25 cellular contexts compared by ENCODE assay signal in the genomic region with DNA sequence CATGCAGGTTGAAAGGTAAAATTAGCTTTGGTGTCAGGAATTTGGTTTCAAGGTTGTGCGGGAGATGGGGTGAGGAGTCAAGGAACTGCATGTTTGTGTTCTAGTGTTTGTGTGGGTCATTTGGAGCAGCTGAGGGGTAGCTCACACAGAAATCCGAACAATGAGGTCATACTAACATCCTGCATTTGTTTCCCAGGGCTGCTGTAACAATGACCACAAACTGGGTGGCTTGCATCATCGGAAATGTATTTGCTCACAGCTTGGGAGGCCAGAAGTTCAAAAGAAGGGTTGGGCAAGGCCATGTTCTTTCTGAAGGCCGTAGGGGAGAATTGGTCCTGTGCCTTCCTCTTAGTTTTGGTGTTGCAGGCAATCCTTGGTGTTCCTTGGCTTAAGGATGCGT.
A peak's percentile ranks its signal among the peaks of the same experiment; 100 is the strongest.
DNase-seq lines count a peak whose midpoint lies in the region; ATAC-seq and TF ChIP-seq lines count a peak whose summit lies in the region.
"Had no signal": no experiment of that assay in that cellular context is flagged by ENCODE, and none has a peak within 500 bp of the region (broad histone marks: within the 10 kb centered on the region; RNA-seq: fewer than 3 reads in every experiment).

No MANE protein-coding gene starts in this region.

- DNase-seq in Right ventricle myocardium inferior (ENCODE audit: missing footprints) (no peak), right atrium auricular region (ENCODE audit: low spot score) (no peak), body of pancreas (peak in 1 of 4 donors; percentile 23), left kidney (ENCODE audit: low read depth, low spot score) (peak; percentile 27), mucosa of gallbladder (ENCODE audit: low spot score) (no peak), hepatic stellate cell (ENCODE audit: low spot score) (no peak), stomach (no peak)
- DNase-seq: activated CD8-positive, alpha-beta memory T cell treated with anti-CD3 and anti-CD28 coated beads for 24 hours; activated naive CD4-positive, alpha-beta T cell treated with anti-CD3 and anti-CD28 coated beads for 36 hours; activated T-cell treated with anti-CD3 and anti-CD28 coated beads, Interleukin-2, amount 50 U/mL, for 4 hours; amniotic stem cell; caudate nucleus; DMS53; NCI-H146; NCI-H2171; NCI-H524 treated with DMSO at 0.1 percent for 48 hours; nucleus accumbens; retina; spleen; stimulated activated CD4-positive, alpha-beta T cell treated with anti-CD3 and anti-CD28 coated beads, Interleukin-4, amount 100 ng/mL, for 1 hour; stimulated activated naive CD4-positive, alpha-beta T cell had no signal

- no peak overlapping the region for H3K4me3 ChIP-seq in right atrium auricular region
- H3K4me3 ChIP-seq in body of pancreas = no peak overlapping the region
- H3K4me3 ChIP-seq in stomach = no peak overlapping the region
- H3K4me3 ChIP-seq: GM12878, hepatocyte, spleen had no signal

- intact Hi-C loops in Right ventricle myocardium inferior (cut with DNase I) = loop anchor here (10.0 kb wide), 2 partner anchors 46 to 1446 kb away; no protein-coding TSS in a partner anchor
- intact Hi-C loops in body of pancreas (cut with DNase I) = no loop called here
- intact Hi-C loops in stomach (cut with DNase I; ENCODE audit: low total_unique reads) = no loop called here

- TF ChIP-seq POLR2A in body of pancreas (IDR thresholded peaks at IDR 0.05) (no peak), stomach (IDR thresholded peaks at IDR 0.05) (no peak)

- peaks cover 0 to 12% of the 10 kb centered on the region in 2 donors for H3K4me1 ChIP-seq in right atrium auricular region
- H3K4me1 ChIP-seq in body of pancreas = no peaks in the 10 kb centered on the region
- H3K4me1 ChIP-seq in stomach = no peaks in the 10 kb centered on the region
- H3K4me1 ChIP-seq: spleen had no signal

- no peak for TF ChIP-seq CTCF in right atrium auricular region (IDR thresholded peaks at IDR 0.05)
- TF ChIP-seq CTCF in body of pancreas (IDR thresholded peaks at IDR 0.05) = no peak
- TF ChIP-seq CTCF in stomach (IDR thresholded peaks at IDR 0.05) = no peak

- ATAC-seq in Right ventricle myocardium inferior (peak; percentile 15), body of pancreas (peak; percentile 79), HG03108 (IDR thresholded peaks at IDR 0.05; ENCODE audit: unreplicated experiment) (no peak)
- ATAC-seq: activated CD4-positive, CD25-positive, alpha-beta regulatory T cell treated with anti-CD3 and anti-CD28 coated beads, Interleukin-2, amount 50 U/mL, for 24 hours; activated T-cell treated with anti-CD3 and anti-CD28 coated beads, Interleukin-2, amount 50 U/mL, for 4 hours; GM12878 had no signal

- H3K27me3 ChIP-seq in right atrium auricular region = no peaks in the 10 kb centered on the region
- no peaks in the 10 kb centered on the region for H3K27me3 ChIP-seq in body of pancreas
- no peaks in the 10 kb centered on the region for H3K27me3 ChIP-seq in stomach
- H3K27me3 ChIP-seq: hepatocyte had no signal

- H3K9me3 ChIP-seq in right atrium auricular region = no peaks in the 10 kb centered on the region
- H3K9me3 ChIP-seq in body of pancreas = no peaks in the 10 kb centered on the region
- peaks cover 0 to 4% (median 0%) of the 10 kb centered on the region in 4 donors for H3K9me3 ChIP-seq in stomach

- H3K36me3 ChIP-seq in right atrium auricular region (no peaks in the 10 kb centered on the region), body of pancreas (replicated peaks in 1 of 2; ENCODE audit: insufficient read depth in 1 of 2, low read depth in 2 of 2) (no peaks in the 10 kb centered on the region), stomach (no peaks in the 10 kb centered on the region)
- H3K36me3 ChIP-seq: spleen had no signal

- WGBS in body of pancreas, 2 donors = 64 to 77% methylated on average over 5 of the region's 5 CpGs
- WGBS in stomach, 5 donors = 53 to 61% (median 54%) methylated on average over 5 of the region's 5 CpGs

- TF ChIP-seq EP300 in stomach (IDR thresholded peaks at IDR 0.05) = no peak

- H3K27ac ChIP-seq in right atrium auricular region (no peak overlapping the region), body of pancreas (no peak overlapping the region), stomach (no peak overlapping the region)
- H3K27ac ChIP-seq: hepatocyte, spleen had no signal
